In the genomic region with DNA sequence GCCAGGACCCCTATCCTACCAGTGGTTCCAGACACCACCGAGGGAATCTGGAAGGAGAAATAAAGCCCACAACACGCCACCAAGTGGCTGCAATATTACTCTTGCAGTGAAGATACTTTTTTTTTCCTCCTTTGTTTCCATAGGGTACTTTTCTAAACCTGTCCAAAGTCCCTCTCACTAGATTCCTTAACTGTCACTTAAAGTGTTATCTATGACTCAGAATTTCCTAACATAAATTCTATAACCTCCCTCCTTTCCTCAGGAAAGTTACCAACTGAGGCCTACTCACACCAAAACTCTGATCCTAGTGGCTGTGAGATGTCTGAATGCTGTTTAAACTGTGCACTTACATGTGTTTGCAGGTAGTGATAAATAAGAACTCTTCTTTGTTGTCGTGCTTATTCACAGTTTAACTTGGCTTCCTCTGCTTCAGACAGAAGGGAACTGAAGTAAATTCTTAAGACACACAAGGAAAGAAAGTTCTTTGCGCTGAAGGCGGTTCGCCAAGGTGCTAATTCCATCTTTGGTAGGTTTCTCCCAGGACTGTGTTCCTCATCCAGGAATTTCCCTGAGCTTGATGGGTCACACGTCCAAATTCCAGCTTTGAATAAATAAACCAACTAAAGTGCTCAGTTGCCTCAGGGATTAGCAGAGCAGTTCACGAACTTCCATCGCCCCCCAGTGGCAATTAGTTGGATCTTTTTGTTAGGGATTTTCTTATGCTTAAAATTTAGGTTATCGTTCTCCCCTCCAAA, we compare ENCODE assay signal across 9 cellular contexts. TPM values are rescaled to one million over a fixed set of nuclear protein-coding genes. Genes with fewer than 3 reads are reported as not detected.
DNase-seq lines count a peak whose midpoint lies in the region; ATAC-seq and TF ChIP-seq lines count a peak whose summit lies in the region.
"Had no signal": no experiment of that assay in that cellular context is flagged by ENCODE, and none has a peak within 500 bp of the region (broad histone marks: within the 10 kb centered on the region; RNA-seq: fewer than 3 reads in every experiment).

No MANE protein-coding gene starts in this region.

- ATAC-seq in HG03521 (IDR thresholded peaks at IDR 0.05; ENCODE audit: unreplicated experiment): no peak

- no peaks in the 10 kb centered on the region for H3K36me3 Mint-ChIP-seq in chondrocyte (ENCODE audit: low read depth)
- no peaks in the 10 kb centered on the region for H3K36me3 Mint-ChIP-seq in CD8-positive, alpha-beta memory T cell

- peak; percentile 80 for TF ChIP-seq CTCF in chondrocyte (IDR thresholded peaks at IDR 0.05)

- peak overlapping the region; percentile 82 for H3K27ac Mint-ChIP-seq in chondrocyte (ENCODE audit: unreplicated experiment)
- H3K27ac Mint-ChIP-seq in CD8-positive, alpha-beta memory T cell: no peak overlapping the region
- H3K27ac Mint-ChIP-seq: B cell had no signal

- H3K4me1 Mint-ChIP-seq in chondrocyte (ENCODE audit: low read depth): peaks cover 21% of the 10 kb centered on the region
- no peaks in the 10 kb centered on the region for H3K4me1 Mint-ChIP-seq in CD8-positive, alpha-beta memory T cell
- H3K4me1 Mint-ChIP-seq: B cell had no signal

- no peaks in the 10 kb centered on the region for H3K36me3 ChIP-seq in mesodermal cell (ENCODE audit: control insufficient read depth, insufficient read depth, low read length)
- no peaks in the 10 kb centered on the region for H3K36me3 ChIP-seq in CD8-positive, alpha-beta memory T cell (ENCODE audit: insufficient read depth, low read length)

- DNase-seq in DMS53 (lab: John Stamatoyannopoulos, UW) (peak; percentile 48), DMS53 treated with DMSO at 0.1 percent for 48 hours (lab: John Stamatoyannopoulos, UW; ENCODE audit: unreplicated experiment) (no peak), NCI-H226 (peak; percentile 68), chondrocyte (ENCODE audit: low spot score) (no peak)
- DNase-seq in effector CD8-positive, alpha-beta T cell (lab: John Stamatoyannopoulos, UW): no peak
- DNase-seq in CD8-positive, alpha-beta memory T cell: no peak

- POLR2A ChIA-PET in CD8-positive, alpha-beta memory T cell (lab: Charles Lee): no interaction called here

- no peaks in the 10 kb centered on the region for H3K9me3 ChIP-seq in mesodermal cell (ENCODE audit: control insufficient read depth, low read length)
- no peaks in the 10 kb centered on the region for H3K9me3 ChIP-seq in CD8-positive, alpha-beta memory T cell (ENCODE audit: low read length)

- H3K27me3 ChIP-seq in CD8-positive, alpha-beta memory T cell (ENCODE audit: insufficient read depth, low read length, poor library complexity, severe bottlenecking): no peaks in the 10 kb centered on the region

- 83% methylated on average over 1 of the region's 10 CpGs; no CpG with 5 or more reads in 1 of the 2 experiments for WGBS in mesodermal cell (ENCODE audit: insufficient coverage in 2 of 2), 2 experiments

- no peak overlapping the region for H3K4me3 Mint-ChIP-seq in chondrocyte (ENCODE audit: unreplicated experiment)
- no peak overlapping the region for H3K4me3 Mint-ChIP-seq in CD8-positive, alpha-beta memory T cell
- H3K4me3 Mint-ChIP-seq: B cell had no signal

- H3K27ac ChIP-seq in mesodermal cell (ENCODE audit: low read depth, low read length, severe bottlenecking): peak overlapping the region; percentile 82
- no peak overlapping the region for H3K27ac ChIP-seq in CD8-positive, alpha-beta memory T cell (ENCODE audit: low read depth, low read length)

- CTCF ChIA-PET in CD8-positive, alpha-beta memory T cell (lab: Charles Lee): no interaction called here

- peaks cover 9% of the 10 kb centered on the region for H3K4me1 ChIP-seq in mesodermal cell (ENCODE audit: control insufficient read depth, insufficient read depth, low read length, poor library complexity, severe bottlenecking)
- no peaks in the 10 kb centered on the region for H3K4me1 ChIP-seq in CD8-positive, alpha-beta memory T cell (ENCODE audit: insufficient read depth, low read length)

- H3K4me3 ChIP-seq in mesodermal cell (ENCODE audit: extremely low read depth, insufficient read depth, low read length, poor library complexity, severe bottlenecking): no peak overlapping the region
- no peak overlapping the region for H3K4me3 ChIP-seq in CD8-positive, alpha-beta memory T cell (ENCODE audit: low read length)

- no peaks in the 10 kb centered on the region for H3K27me3 Mint-ChIP-seq in chondrocyte (ENCODE audit: low read depth)
- H3K27me3 Mint-ChIP-seq in CD8-positive, alpha-beta memory T cell: peaks cover 0 to 7% of the 10 kb centered on the region in 2 donors
- H3K27me3 Mint-ChIP-seq: B cell had no signal

- H3K9me3 Mint-ChIP-seq in chondrocyte (ENCODE audit: low read depth): peaks cover 7% of the 10 kb centered on the region
- no peaks in the 10 kb centered on the region for H3K9me3 Mint-ChIP-seq in CD8-positive, alpha-beta memory T cell

RNA-seq across cellular contexts. Expression of a gene that starts 10.7 kb away (rescaled TPM):
- total RNA-seq in chondrocyte: 25.0 to 25.8 TPM (median 25.5 TPM) in 3 replicates
- polyA plus RNA-seq in mesodermal cell (2013, experiment 1 of 2): 22.1 TPM
- 21.6 TPM for polyA plus RNA-seq in mesodermal cell (2013, experiment 2 of 2)
- 10 to 100 TPM; 35.3 to 36.2 TPM for total RNA-seq in CD8-positive, alpha-beta memory T cell
- 25.0 TPM for polyA plus RNA-seq in CD8-positive, alpha-beta memory T cell

Comparison
In these comparisons a context has a peak if more than half of its experiments do, and no peak if none do; other contexts are left out.
1. DNase-seq: peak in DMS53 (single experiment) and NCI-H226 (single experiment); none in DMS53 treated with DMSO at 0.1 percent for 48 hours (single experiment), chondrocyte (single experiment), effector CD8-positive, alpha-beta T cell (single experiment) and CD8-positive, alpha-beta memory T cell (0 of 5).